ENCODE assay signal across 1 cellular context in the genomic region with DNA sequence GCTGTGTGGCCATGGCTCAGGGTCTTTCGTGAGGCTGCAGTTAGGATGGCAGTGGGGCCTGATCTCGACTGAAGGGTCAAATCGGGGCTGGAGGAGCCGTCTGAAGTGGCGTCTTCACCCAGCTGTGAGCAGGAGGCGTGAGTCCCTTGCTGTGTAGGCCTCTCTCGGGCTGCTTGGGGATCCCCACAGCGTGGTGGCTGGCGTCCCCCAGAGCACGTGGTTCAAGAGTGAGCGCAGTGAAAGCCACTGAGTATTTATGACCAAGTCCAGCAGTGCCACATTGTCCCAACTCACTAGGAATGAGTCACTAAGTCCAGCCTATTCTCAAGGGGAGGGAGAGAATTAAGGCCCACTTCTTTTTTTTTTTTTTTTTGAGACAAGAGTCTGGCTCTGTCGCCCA.
TF ChIP-seq lines count a peak whose summit lies in the region.

No MANE protein-coding gene starts in this region.

TF ChIP-seq in GM23338, 12 proteins besides CTCF, POLR2A, EP300 and RAD21 (continued from another document):
- TF ChIP-seq REST (IDR thresholded peaks at IDR 0.05; ENCODE audit: unreplicated experiment) = no peak
- TF ChIP-seq ZNF462 (CRISPR knock-in tag; IDR thresholded peaks at IDR 0.05) = no peak
- TF ChIP-seq EZH2 (IDR thresholded peaks at IDR 0.05; ENCODE audit: low read depth, unreplicated experiment) = no peak
- TF ChIP-seq STAT1 (IDR thresholded peaks at IDR 0.05; ENCODE audit: unreplicated experiment) = no peak
